ENCODE assay signal across 13 cellular contexts in the genomic region with DNA sequence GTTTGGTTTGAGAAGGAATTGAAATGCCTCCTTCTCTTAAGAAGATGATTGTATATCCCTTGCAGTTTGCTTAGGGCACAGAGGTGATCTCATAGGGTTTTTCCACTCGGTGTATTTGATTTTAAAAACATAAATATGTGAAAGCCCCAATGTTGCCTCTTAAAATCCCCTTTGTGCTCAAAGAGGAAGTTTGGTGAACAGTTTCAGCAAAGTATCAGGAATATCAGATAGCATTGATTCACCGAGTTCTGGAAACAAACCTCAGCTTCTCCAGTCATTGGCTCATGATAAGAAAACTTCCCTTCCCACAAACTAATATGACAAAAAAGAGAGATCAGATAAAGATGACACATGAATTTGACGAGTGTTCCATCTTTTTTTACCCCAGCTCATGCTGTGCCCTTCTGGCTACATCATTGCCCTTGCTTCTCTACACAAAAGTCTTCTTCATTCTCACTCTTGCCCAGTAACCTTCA. TPM values are rescaled to one million over a fixed set of nuclear protein-coding genes. Genes with fewer than 3 reads are reported as not detected.
DNase-seq lines count a peak whose midpoint lies in the region; ATAC-seq, FAIRE-seq and TF ChIP-seq lines count a peak whose summit lies in the region.
"Had no signal": no experiment of that assay in that cellular context is flagged by ENCODE, and none has a peak within 500 bp of the region (broad histone marks: within the 10 kb centered on the region; RNA-seq: fewer than 3 reads in every experiment).

No MANE protein-coding gene starts in this region.

- peak overlapping the region in 1 of 2 donors; percentile 75 for H3K27ac Mint-ChIP-seq in activated naive CD4-positive, alpha-beta T cell treated with anti-CD3 and anti-CD28 coated beads, Interleukin-2, amount 50 U/mL, for 72 hours
- H3K27ac Mint-ChIP-seq: dendritic cell treated with granulocyte-macrophage colony-stimulating factor and Interleukin-4, amounts not matched to agents 40 ng/mL and 50 ng/mL, for 4 days had no signal

- no TSS peak for BruUV-seq in PC-9 (replicated peaks; lab: Mats Ljungman, UMichigan)

- TF ChIP-seq POLR2A in upper lobe of left lung (IDR thresholded peaks at IDR 0.05) = no peak

- no peaks in the 10 kb centered on the region for H3K36me3 ChIP-seq in PC-9 (ENCODE audit: low read depth)
- H3K36me3 ChIP-seq in upper lobe of left lung = no peaks in the 10 kb centered on the region
- H3K36me3 ChIP-seq: BE2C had no signal

- CTCF ChIA-PET in PC-9 (lab: Charles Lee) = interaction anchor here (0.7 kb wide), 1 partner anchor 889 kb away, joined by 4 read pairs; no protein-coding TSS in a partner anchor

- H4K20me1 ChIP-seq in PC-9 (ENCODE audit: insufficient read depth) = no peaks in the 10 kb centered on the region

- intact Hi-C loops in PC-9 (cut with micrococcal nuclease; ENCODE audit: unreplicated experiment) = loop anchor here (5.0 kb wide), 1 partner anchor 172 kb away; a partner anchor contains a TSS

- H3K9me2 ChIP-seq in PC-9 (ENCODE audit: insufficient read depth) = no peaks in the 10 kb centered on the region

- no peaks in the 10 kb centered on the region for H3K79me2 ChIP-seq in PC-9 (ENCODE audit: low read depth)

- H3K27ac ChIP-seq in PC-9 = peak overlapping the region; percentile 99
- no peak overlapping the region for H3K27ac ChIP-seq in upper lobe of left lung
- H3K27ac ChIP-seq: SK-N-MC had no signal

- peaks cover 52% of the 10 kb centered on the region for H3F3A ChIP-seq in PC-9 (ENCODE audit: insufficient read depth, low read depth)

- DNase-seq in activated naive CD4-positive, alpha-beta T cell treated with anti-CD3 and anti-CD28 coated beads, Interleukin-2, amount 50 U/mL, for 72 hours (ENCODE audit: low spot score in 2 of 2) = no peak
- no peak for DNase-seq in activated naive CD4-positive, alpha-beta T cell (lab: John Stamatoyannopoulos, UW)
- no peak for DNase-seq in PC-9
- DNase-seq in stimulated activated CD4-positive, alpha-beta T cell treated with anti-CD3 and anti-CD28 coated beads, Interleukin-15, amount 100 ng/mL, for 24 hours = no peak
- no peak for DNase-seq in upper lobe of left lung
- DNase-seq in urothelium cell line (ENCODE audit: low spot score) = no peak
- DNase-seq: activated effector memory CD4-positive, alpha-beta T cell treated with Interleukin-2 at 50 U/mL for 16 hours; NCI-H2081 treated with DMSO at 0.1 percent for 48 hours had no signal

- no peak for FAIRE-seq in urothelium cell line (lab: Jason Lieb, UNC)

- WGBS in upper lobe of left lung, 2 donors = 31 to 34% methylated on average over 3 of the region's 3 CpGs

- H2AFZ ChIP-seq in PC-9 = no peak overlapping the region

- no peaks in the 10 kb centered on the region for H3K27me3 ChIP-seq in PC-9 (ENCODE audit: insufficient read depth, low read depth)
- H3K27me3 ChIP-seq in upper lobe of left lung = no peaks in the 10 kb centered on the region
- H3K27me3 ChIP-seq: BE2C had no signal

- peak; percentile 62 to 70 for ATAC-seq in activated naive CD4-positive, alpha-beta T cell treated with anti-CD3 and anti-CD28 coated beads, Interleukin-2, amount 50 U/mL, for 72 hours
- peak; percentile 63 for ATAC-seq in HG02588 (IDR thresholded peaks at IDR 0.05; ENCODE audit: unreplicated experiment)
- ATAC-seq in HG02973 (IDR thresholded peaks at IDR 0.05; ENCODE audit: unreplicated experiment) = no peak
- ATAC-seq in upper lobe of left lung (ENCODE audit: low FRiP score in 2 of 2) = no peak

- POLR2A ChIA-PET in PC-9 (lab: Charles Lee; ENCODE audit: unreplicated experiment) = interaction anchor here (0.5 to 0.6 kb wide), 2 partner anchors 19 to 224 kb away, joined by 3 read pairs; no protein-coding TSS in a partner anchor

- H3K4me2 ChIP-seq in PC-9 = 0 out of 2 replicates have a peak overlapping the region, but pooled peaks have one; percentile 3

- TF ChIP-seq CTCF in PC-9 (conservative IDR thresholded peaks at IDR 0.05) = no peak
- no peak for TF ChIP-seq CTCF in upper lobe of left lung (IDR thresholded peaks at IDR 0.05)

- peaks cover 5 to 22% of the 10 kb centered on the region in 2 donors for H3K36me3 Mint-ChIP-seq in activated naive CD4-positive, alpha-beta T cell treated with anti-CD3 and anti-CD28 coated beads, Interleukin-2, amount 50 U/mL, for 72 hours

- no peak overlapping the region for H3K4me3 ChIP-seq in PC-9
- no peak overlapping the region for H3K4me3 ChIP-seq in upper lobe of left lung
- H3K4me3 ChIP-seq: SK-N-MC had no signal

- no peak for TF ChIP-seq EP300 in upper lobe of left lung (IDR thresholded peaks at IDR 0.05)

- peaks cover 0 to 24% of the 10 kb centered on the region in 2 donors for H3K9me3 Mint-ChIP-seq in activated naive CD4-positive, alpha-beta T cell treated with anti-CD3 and anti-CD28 coated beads, Interleukin-2, amount 50 U/mL, for 72 hours

- H3K9me3 ChIP-seq in PC-9 (ENCODE audit: insufficient read depth, low read depth) = no peaks in the 10 kb centered on the region; the same call in 1 of the 2 replicates
- peaks cover 0 to 3% (median 0%) of the 10 kb centered on the region in 4 donors for H3K9me3 ChIP-seq in upper lobe of left lung
- H3K9me3 ChIP-seq: BE2C had no signal

- H3K4me1 ChIP-seq in PC-9 (replicated peaks; ENCODE audit: insufficient read depth) = peaks cover 62% of the 10 kb centered on the region
- no peaks in the 10 kb centered on the region for H3K4me1 ChIP-seq in upper lobe of left lung

RNA-seq across cellular contexts. Expression of a gene that starts 20.1 kb away (rescaled TPM):
- 10 to 100 TPM; 37.9 to 65.1 TPM for total RNA-seq in activated naive CD4-positive, alpha-beta T cell treated with anti-CD3 and anti-CD28 coated beads, Interleukin-2, amount 50 U/mL, for 72 hours
- total RNA-seq in PC-9 (2021) = 23.1 and 26.9 TPM in 2 replicates
- total RNA-seq in upper lobe of left lung = 10 to 100 TPM; 13.5 to 28.2 (median 22.9) TPM

Comparison
In these comparisons a context has a peak if more than half of its experiments do, and no peak if none do; other contexts are left out.
1. ATAC-seq: peak in activated naive CD4-positive, alpha-beta T cell treated with anti-CD3 and anti-CD28 coated beads, Interleukin-2, amount 50 U/mL, for 72 hours (2 of 2) and HG02588 (single experiment); none in HG02973 (single experiment) and upper lobe of left lung (0 of 2).